21 cellular contexts compared by ENCODE assay signal in the genomic region with DNA sequence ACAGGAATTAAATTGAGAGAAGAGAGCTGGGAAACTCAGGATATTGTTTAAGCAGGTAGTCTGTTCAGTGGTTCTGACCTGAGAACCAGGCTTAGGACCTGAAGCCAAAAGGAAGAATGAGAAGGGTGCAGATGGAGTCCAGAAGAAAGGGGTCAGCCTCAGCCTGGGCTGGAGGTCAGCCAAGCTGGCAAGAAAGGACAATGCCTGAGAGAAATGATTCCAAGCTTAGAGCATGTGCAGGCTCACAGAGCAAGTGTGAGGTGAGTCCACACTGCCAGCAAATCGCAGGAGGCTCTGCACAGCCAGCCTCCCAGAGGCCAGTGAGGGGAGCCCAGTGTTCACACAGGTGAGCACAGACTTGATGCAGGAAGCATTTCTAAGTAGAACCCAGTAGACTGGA. TPM values are rescaled to one million over a fixed set of nuclear protein-coding genes. Genes with fewer than 3 reads are reported as not detected.
A peak's percentile ranks its signal among the peaks of the same experiment; 100 is the strongest.
DNase-seq lines count a peak whose midpoint lies in the region; ATAC-seq, FAIRE-seq and TF ChIP-seq lines count a peak whose summit lies in the region.
"Had no signal": no experiment of that assay in that cellular context is flagged by ENCODE, and none has a peak within 500 bp of the region (broad histone marks: within the 10 kb centered on the region; RNA-seq: fewer than 3 reads in every experiment).

No MANE protein-coding gene starts in this region.

- H3K27ac ChIP-seq in HepG2 (ENCODE audit: extremely low read length, insufficient read depth, low read length) (no peak overlapping the region), right lobe of liver (no peak overlapping the region), tibial artery (peak overlapping the region; percentile 10 to 75)
- H3K27ac ChIP-seq: A549, C4-2B, GM23248, KMS-11, PC-9 had no signal

- POLR2A ChIA-PET in HepG2 (lab: Yijun Ruan, JAX) = no interaction called here

- TF ChIP-seq EP300 in HepG2 (IDR thresholded peaks at IDR 0.05; ENCODE audit: low read depth in 2 of 2, low read length in 2 of 2) (no peak), HepG2 (CRISPR knock-in tag; IDR thresholded peaks at IDR 0.05; ENCODE audit: borderline replicate concordance) (no peak)

- H3K9ac ChIP-seq in HepG2 (ENCODE audit: insufficient read depth, low read depth, low read length) = no peak overlapping the region
- H3K9ac ChIP-seq: GM23248, KMS-11 had no signal

- H3K4me1 ChIP-seq in HepG2 (ENCODE audit: insufficient read depth, low read length) (no peaks in the 10 kb centered on the region), right lobe of liver (no peaks in the 10 kb centered on the region), tibial artery (peaks cover 7 to 93% (median 55%) of the 10 kb centered on the region in 4 donors)
- H3K4me1 ChIP-seq: A549 had no signal

- TF ChIP-seq POLR2A in HepG2 (IDR thresholded peaks at IDR 0.05; ENCODE audit: insufficient read depth in 1 of 2, low read depth in 2 of 2, low read length in 2 of 2) (no peak), right lobe of liver (IDR thresholded peaks at IDR 0.05) (no peak), erythroblast (IDR thresholded peaks at IDR 0.05; ENCODE audit: low read length) (no peak)

- CTCF ChIA-PET in HepG2 (lab: Yijun Ruan, JAX; ENCODE audit: low intra/inter-chr PET ratio, low total read pairs) = no interaction called here

- no peak for TF ChIP-seq RAD21 in HepG2 (CRISPR knock-in tag; IDR thresholded peaks at IDR 0.05)

- H3K4me2 ChIP-seq in HepG2 (ENCODE audit: low read depth, low read length) = no peak overlapping the region
- H3K4me2 ChIP-seq: A549, KMS-11, PC-9 had no signal

- H3K36me3 ChIP-seq in HepG2 (replicated peaks in 1 of 2; ENCODE audit: control insufficient read depth in 1 of 2, insufficient read depth in 2 of 2, low read length in 2 of 2) (no peaks in the 10 kb centered on the region), right lobe of liver (no peaks in the 10 kb centered on the region), tibial artery (no peaks in the 10 kb centered on the region)

- H2AFZ ChIP-seq in HepG2 (ENCODE audit: low read length) = no peak overlapping the region
- H2AFZ ChIP-seq: GM23248, PC-9 had no signal

- in situ Hi-C loops in HepG2 (cut with HindIII; ENCODE audit: extremely low pct_ligation_motif_present, low pct_unique_long_range_greater_than_20kb) = no loop called here

- intact Hi-C loops in HepG2 (cut with micrococcal nuclease; ENCODE audit: unreplicated experiment) (no loop called here), right lobe of liver (cut with DNase I) (no loop called here), tibial artery (cut with DNase I; ENCODE audit: low total_unique reads) (no loop called here)

- H3K27me3 ChIP-seq in HepG2 (ENCODE audit: control insufficient read depth in 1 of 2, insufficient read depth in 2 of 2, low read length in 2 of 2) = no peaks in the 10 kb centered on the region
- no peaks in the 10 kb centered on the region for H3K27me3 ChIP-seq in right lobe of liver
- H3K27me3 ChIP-seq in tibial artery = no peaks in the 10 kb centered on the region

- H3K9me3 ChIP-seq in HepG2 (ENCODE audit: low read length) = no peaks in the 10 kb centered on the region
- H3K9me3 ChIP-seq in right lobe of liver = no peaks in the 10 kb centered on the region
- no peaks in the 10 kb centered on the region for H3K9me3 ChIP-seq in tibial artery
- H3K9me3 ChIP-seq: A549 had no signal

- FAIRE-seq in HepG2 (lab: Jason Lieb, UNC) = no peak
- FAIRE-seq: A549, GM12891, GM18507 had no signal

- ATAC-seq in HepG2 (peak; percentile 23; the same call in 1 of the 3 replicates), right lobe of liver (no peak)
- ATAC-seq: A549 had no signal

- TF ChIP-seq CTCF in HepG2 (CRISPR knock-in tag; IDR thresholded peaks at IDR 0.05) = no peak
- no peak for TF ChIP-seq CTCF in right lobe of liver (IDR thresholded peaks at IDR 0.05)
- TF ChIP-seq CTCF in tibial artery (IDR thresholded peaks at IDR 0.05) = no peak

- 45% methylated on average over 1 of the region's 1 CpG for WGBS in HepG2 (ENCODE audit: low lambda C conversion rate)
- WGBS in right lobe of liver (ENCODE audit: insufficient coverage, low coverage, low lambda C conversion rate, missing lambda C conversion rate) = no CpG with 5 or more reads among the region's 1 CpG

- H4K20me1 ChIP-seq in HepG2 (ENCODE audit: insufficient read depth, low read length) = no peaks in the 10 kb centered on the region

- BruUV-seq in HepG2 (replicated peaks; lab: Mats Ljungman, UMichigan) = no TSS peak

- no peak for DNase-seq in HepG2 (ENCODE audit: low spot score)
- no peak for DNase-seq in right lobe of liver
- peak; percentile 17 for DNase-seq in cerebellar cortex (ENCODE audit: low spot score)
- DNase-seq in medulla oblongata (ENCODE audit: extremely low spot score) = peak; percentile 35
- DNase-seq in tibial artery = no peak
- no peak for DNase-seq in activated CD4-positive, CD25-positive, alpha-beta regulatory T cell treated with anti-CD3 and anti-CD28 coated beads, Interleukin-2, amount 50 U/mL, for 72 hours
- no peak for DNase-seq in 8988T
- no peak for DNase-seq in erythroblast (lab: John Stamatoyannopoulos, UW)
- DNase-seq: GF-D8, GM23248, NCI-H1092, NCI-H146, NCI-H2081, NCI-H2227 treated with DMSO at 0.1 percent for 48 hours, NCI-H524 treated with DMSO at 0.1 percent for 48 hours, PC-9 had no signal

- H3K79me2 ChIP-seq in HepG2 (ENCODE audit: insufficient read depth, low read length) = no peaks in the 10 kb centered on the region

- H3K4me3 ChIP-seq in HepG2 (replicated peaks in 1 of 3; ENCODE audit: insufficient read depth in 1 of 3, low read depth in 2 of 3, low read length in 3 of 3) (no peak overlapping the region), right lobe of liver (no peak overlapping the region), tibial artery (no peak overlapping the region)
- H3K4me3 ChIP-seq: A549, GM23248, PC-9 had no signal

TF ChIP-seq in HepG2, 621 proteins besides CTCF, POLR2A, EP300 and RAD21:
- TF ChIP-seq ZNF383 (CRISPR knock-in tag; IDR thresholded peaks at IDR 0.05; ENCODE audit: borderline replicate concordance) = no peak
- no peak for TF ChIP-seq ZNF292 (CRISPR knock-in tag; IDR thresholded peaks at IDR 0.05; ENCODE audit: borderline replicate concordance, low read depth)
- TF ChIP-seq HDAC1 (CRISPR knock-in tag; IDR thresholded peaks at IDR 0.05) = no peak
- no peak for TF ChIP-seq ZSCAN12 (CRISPR knock-in tag; IDR thresholded peaks at IDR 0.05)
- no peak for TF ChIP-seq ZNF329 (CRISPR knock-in tag; IDR thresholded peaks at IDR 0.05; ENCODE audit: low read depth)
- no peak for TF ChIP-seq SMARCE1 (IDR thresholded peaks at IDR 0.05; ENCODE audit: borderline replicate concordance)
- TF ChIP-seq, protein P1, sequence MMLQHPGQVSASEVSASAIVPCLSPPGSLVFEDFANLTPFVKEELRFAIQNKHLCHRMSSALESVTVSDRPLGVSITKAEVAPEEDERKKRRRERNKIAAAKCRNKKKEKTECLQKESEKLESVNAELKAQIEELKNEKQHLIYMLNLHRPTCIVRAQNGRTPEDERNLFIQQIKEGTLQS (CRISPR knock-in tag; IDR thresholded peaks at IDR 0.05) = no peak
- TF ChIP-seq, protein P2, sequence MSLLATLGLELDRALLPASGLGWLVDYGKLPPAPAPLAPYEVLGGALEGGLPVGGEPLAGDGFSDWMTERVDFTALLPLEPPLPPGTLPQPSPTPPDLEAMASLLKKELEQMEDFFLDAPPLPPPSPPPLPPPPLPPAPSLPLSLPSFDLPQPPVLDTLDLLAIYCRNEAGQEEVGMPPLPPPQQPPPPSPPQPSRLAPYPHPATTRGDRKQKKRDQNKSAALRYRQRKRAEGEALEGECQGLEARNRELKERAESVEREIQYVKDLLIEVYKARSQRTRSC (CRISPR knock-in tag; IDR thresholded peaks at IDR 0.05; ENCODE audit: low read depth) = no peak
- no peak for TF ChIP-seq ZNF441 (CRISPR knock-in tag; IDR thresholded peaks at IDR 0.05; ENCODE audit: borderline replicate concordance)

RNA-seq across cellular contexts. Expression of a gene that starts 47.3 kb away (rescaled TPM):
- not detected in 2 replicates for total RNA-seq in HepG2 (2016; rRNA removed; fragmentation: Illumina TruSeq; extraction: Trizol)
- total RNA-seq in HepG2 (2016; cell fraction: cytosol; rRNA removed; fragmentation: Illumina TruSeq; extraction: Trizol; ENCODE audit: low read depth) = not detected in 2 replicates
- 0.02 TPM in 1 of 2 replicates, not detected in the other for total RNA-seq in HepG2 (2016; cell fraction: insoluble cytoplasmic fraction; rRNA removed; fragmentation: Illumina TruSeq; extraction: Trizol)
- total RNA-seq in HepG2 (2016; cell fraction: membrane; rRNA removed; fragmentation: Illumina TruSeq; extraction: Trizol) = not detected in 2 replicates
- total RNA-seq in HepG2 (2016; cell fraction: nucleus; rRNA removed; fragmentation: Illumina TruSeq; extraction: Trizol) = not detected in 2 replicates
- polyA plus RNA-seq in HepG2 (2011; rRNA removed) = 0.01 TPM in 1 of 2 replicates, not detected in the other
- 0.01 and 0.03 TPM in 2 replicates for polyA plus RNA-seq in HepG2 (2011; cell fraction: cytosol; rRNA removed)
- 0.14 TPM in 1 of 2 replicates, not detected in the other for polyA plus RNA-seq in HepG2 (2011; cell fraction: nucleus; rRNA removed)
- 0.03 and 0.09 TPM in 2 replicates for polyA plus RNA-seq in HepG2 (2012)
- not detected in 2 replicates for polyA plus RNA-seq in HepG2 (2016; cell fraction: cytosol; fragmentation: Illumina TruSeq; extraction: Trizol; ENCODE audit: low read depth)
- polyA plus RNA-seq in HepG2 (2016; cell fraction: insoluble cytoplasmic fraction; fragmentation: Illumina TruSeq; extraction: Trizol; ENCODE audit: low read depth) = not detected in 2 replicates
- 0.02 TPM in 1 of 2 replicates, not detected in the other for polyA plus RNA-seq in HepG2 (2016; cell fraction: membrane; fragmentation: Illumina TruSeq; extraction: Trizol; ENCODE audit: low read depth)
- polyA plus RNA-seq in HepG2 (2016; cell fraction: nucleus; fragmentation: Illumina TruSeq; extraction: Trizol; ENCODE audit: insufficient read depth, low read depth) = not detected in 2 replicates
- 0.06 TPM in 1 of 2 replicates, not detected in the other for polyA minus RNA-seq in HepG2 (2011; rRNA and poly(A)+ RNA removed; ENCODE audit: low replicate concordance)
- polyA minus RNA-seq in HepG2 (2011; cell fraction: cytosol; rRNA and poly(A)+ RNA removed) = not detected in 2 replicates
- under 0.01 TPM in 1 of 2 replicates, not detected in the other for polyA minus RNA-seq in HepG2 (2011; cell fraction: nucleus; rRNA and poly(A)+ RNA removed)
- total RNA-seq in right lobe of liver = 1 to 10 TPM; 1.6 to 9.8 (median 4.7) TPM
- total RNA-seq: PC-9 had no signal
- polyA plus RNA-seq: A549 had no signal

Comparison
In these comparisons a context has a peak if more than half of its experiments do, and no peak if none do; other contexts are left out.
1. DNase-seq: peak in cerebellar cortex (single experiment) and medulla oblongata (single experiment); none in HepG2 (single experiment), right lobe of liver (0 of 3), tibial artery (0 of 2), activated CD4-positive, CD25-positive, alpha-beta regulatory T cell treated with anti-CD3 and anti-CD28 coated beads, Interleukin-2, amount 50 U/mL, for 72 hours (single experiment), 8988T (single experiment) and erythroblast (0 of 2).
2. H3K27ac ChIP-seq: peak in tibial artery (2 of 2); none in HepG2 (single experiment) and right lobe of liver (0 of 3).